Comparison of ENCODE assay signal across 27 cellular contexts in genomic region chr15:98034731-98035130, GRCh38.
"Had no signal": no experiment of that assay in that cellular context is flagged by ENCODE, and none has a peak within 500 bp of the region (broad histone marks: within the 10 kb centered on the region; RNA-seq: fewer than 3 reads in every experiment).

No MANE protein-coding gene starts in this region.

- DNase-seq: activated CD4-positive, alpha-beta memory T cell treated with anti-CD3 and anti-CD28 coated beads for 36 hours; activated CD4-positive, alpha-beta T cell treated with anti-CD3 and anti-CD28 coated beads, Interleukin-2, amount 10 ng/mL, durations not matched to agents 7 days and 5 days; activated CD8-positive, alpha-beta memory T cell treated with anti-CD3 and anti-CD28 coated beads, Interleukin-2, amount 10 ng/mL, durations not matched to agents 7 days and 5 days; activated CD8-positive, alpha-beta memory T cell treated with anti-CD3 and anti-CD28 coated beads, Interleukin-2, amount 50 U/mL, for 48 hours; activated effector memory CD4-positive, alpha-beta T cell treated with Interleukin-2 at 50 U/mL for 16 hours; activated naive CD4-positive, alpha-beta T cell treated with anti-CD3 and anti-CD28 coated beads, Interleukin-2, amount 10 ng/mL, durations not matched to agents 7 days and 5 days; activated naive CD8-positive, alpha-beta T cell treated with anti-CD3 and anti-CD28 coated beads, Interleukin-2, amount 50 U/mL, for 24 hours; activated T-cell treated with anti-CD3 and anti-CD28 coated beads, Interleukin-2, amount 50 U/mL, for 48 hours; anterior cingulate cortex; NCI-H1105 treated with DMSO at 0.1 percent for 48 hours; NCI-H1436; NCI-H1694; NCI-H1930; NCI-H2081 treated with DMSO at 0.1 percent for 48 hours; NCI-H226; NCI-H524 treated with DMSO at 0.1 percent for 48 hours; PC-9; SHP77; SJCRH30; T1000; WERI-Rb-1 had no signal

- H3K36me3 ChIP-seq: cardiac muscle cell, SJCRH30, WERI-Rb-1 had no signal

- H3K27ac ChIP-seq: cardiac muscle cell, PC-9, SJCRH30, SK-N-MC, WERI-Rb-1 had no signal

- H3K9me3 Mint-ChIP-seq: activated CD4-positive, alpha-beta memory T cell treated with anti-CD3 and anti-CD28 coated beads for 36 hours; activated CD4-positive, alpha-beta T cell treated with anti-CD3 and anti-CD28 coated beads, Interleukin-2, amount 10 ng/mL, durations not matched to agents 7 days and 5 days; activated naive CD4-positive, alpha-beta T cell treated with anti-CD3 and anti-CD28 coated beads, Interleukin-2, amount 10 ng/mL, durations not matched to agents 7 days and 5 days; activated naive CD8-positive, alpha-beta T cell treated with anti-CD3 and anti-CD28 coated beads, Interleukin-2, amount 50 U/mL, for 24 hours; brain had no signal

- H3K27me3 ChIP-seq: cardiac muscle cell, SJCRH30 had no signal

- H3K9me3 ChIP-seq: SJCRH30 had no signal

- H3K36me3 Mint-ChIP-seq: activated CD4-positive, alpha-beta memory T cell treated with anti-CD3 and anti-CD28 coated beads for 36 hours; activated CD8-positive, alpha-beta memory T cell treated with anti-CD3 and anti-CD28 coated beads, Interleukin-2, amount 10 ng/mL, durations not matched to agents 7 days and 5 days; activated naive CD4-positive, alpha-beta T cell treated with anti-CD3 and anti-CD28 coated beads, Interleukin-2, amount 10 ng/mL, durations not matched to agents 7 days and 5 days; activated naive CD8-positive, alpha-beta T cell; brain had no signal

- H3K27ac Mint-ChIP-seq: activated CD4-positive, alpha-beta memory T cell treated with anti-CD3 and anti-CD28 coated beads for 36 hours; activated CD4-positive, alpha-beta T cell treated with anti-CD3 and anti-CD28 coated beads, Interleukin-2, amount 10 ng/mL, durations not matched to agents 7 days and 5 days; activated CD8-positive, alpha-beta memory T cell treated with anti-CD3 and anti-CD28 coated beads, Interleukin-2, amount 10 ng/mL, durations not matched to agents 7 days and 5 days; activated naive CD4-positive, alpha-beta T cell treated with anti-CD3 and anti-CD28 coated beads, Interleukin-2, amount 10 ng/mL, durations not matched to agents 7 days and 5 days; activated naive CD8-positive, alpha-beta T cell; activated naive CD8-positive, alpha-beta T cell treated with anti-CD3 and anti-CD28 coated beads, Interleukin-2, amount 50 U/mL, for 24 hours; brain had no signal

- H2AFZ ChIP-seq: PC-9 had no signal

- H3K4me1 Mint-ChIP-seq: activated CD4-positive, alpha-beta T cell treated with anti-CD3 and anti-CD28 coated beads, Interleukin-2, amount 10 ng/mL, durations not matched to agents 7 days and 5 days; activated CD8-positive, alpha-beta memory T cell treated with anti-CD3 and anti-CD28 coated beads, Interleukin-2, amount 10 ng/mL, durations not matched to agents 7 days and 5 days; activated naive CD4-positive, alpha-beta T cell treated with anti-CD3 and anti-CD28 coated beads, Interleukin-2, amount 10 ng/mL, durations not matched to agents 7 days and 5 days; activated naive CD8-positive, alpha-beta T cell treated with anti-CD3 and anti-CD28 coated beads, Interleukin-2, amount 50 U/mL, for 24 hours; central memory CD8-positive, alpha-beta T cell had no signal

- H3K4me2 ChIP-seq: PC-9 had no signal

- ATAC-seq: activated CD8-positive, alpha-beta memory T cell treated with anti-CD3 and anti-CD28 coated beads, Interleukin-2, amount 10 ng/mL, durations not matched to agents 7 days and 5 days; activated naive CD8-positive, alpha-beta T cell treated with anti-CD3 and anti-CD28 coated beads, Interleukin-2, amount 50 U/mL, for 24 hours; K562 had no signal

- H3K4me3 Mint-ChIP-seq: activated CD4-positive, alpha-beta memory T cell treated with anti-CD3 and anti-CD28 coated beads for 36 hours; activated CD4-positive, alpha-beta T cell treated with anti-CD3 and anti-CD28 coated beads, Interleukin-2, amount 10 ng/mL, durations not matched to agents 7 days and 5 days; activated CD8-positive, alpha-beta memory T cell treated with anti-CD3 and anti-CD28 coated beads, Interleukin-2, amount 10 ng/mL, durations not matched to agents 7 days and 5 days; activated naive CD4-positive, alpha-beta T cell treated with anti-CD3 and anti-CD28 coated beads, Interleukin-2, amount 10 ng/mL, durations not matched to agents 7 days and 5 days; activated naive CD8-positive, alpha-beta T cell; activated naive CD8-positive, alpha-beta T cell treated with anti-CD3 and anti-CD28 coated beads, Interleukin-2, amount 50 U/mL, for 24 hours; brain; central memory CD8-positive, alpha-beta T cell had no signal

- H3K27me3 Mint-ChIP-seq: activated CD4-positive, alpha-beta memory T cell treated with anti-CD3 and anti-CD28 coated beads for 36 hours; activated CD4-positive, alpha-beta T cell treated with anti-CD3 and anti-CD28 coated beads, Interleukin-2, amount 10 ng/mL, durations not matched to agents 7 days and 5 days; activated CD8-positive, alpha-beta memory T cell treated with anti-CD3 and anti-CD28 coated beads, Interleukin-2, amount 10 ng/mL, durations not matched to agents 7 days and 5 days; activated naive CD4-positive, alpha-beta T cell treated with anti-CD3 and anti-CD28 coated beads, Interleukin-2, amount 10 ng/mL, durations not matched to agents 7 days and 5 days; activated naive CD8-positive, alpha-beta T cell; activated naive CD8-positive, alpha-beta T cell treated with anti-CD3 and anti-CD28 coated beads, Interleukin-2, amount 50 U/mL, for 24 hours; central memory CD8-positive, alpha-beta T cell had no signal

- H3K4me3 ChIP-seq: cardiac muscle cell, K562, PC-9, SJCRH30, SK-N-MC had no signal
